29 cellular contexts compared by ENCODE assay signal in the genomic region with DNA sequence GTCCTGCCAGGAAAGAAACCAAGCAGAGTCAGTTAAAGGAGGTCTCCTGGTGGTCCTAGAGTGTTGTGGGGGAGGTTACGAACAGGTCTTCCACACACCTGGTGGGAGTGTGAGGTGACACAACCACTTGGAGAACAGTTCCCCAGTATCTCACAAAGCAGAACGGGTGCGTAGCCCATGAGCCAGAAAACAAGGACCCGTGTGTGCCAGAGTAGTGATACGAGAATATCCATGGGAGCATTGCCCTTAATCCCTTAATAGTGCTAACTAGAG. TPM values are rescaled to one million over a fixed set of nuclear protein-coding genes. Genes with fewer than 3 reads are reported as not detected.
"Had no signal": no experiment of that assay in that cellular context is flagged by ENCODE, and none has a peak within 500 bp of the region (broad histone marks: within the 10 kb centered on the region; RNA-seq: fewer than 3 reads in every experiment).

No MANE protein-coding gene starts in this region.

- H3K36me3 ChIP-seq: lower lobe of right lung, neutrophil, right atrium auricular region, right lobe of liver, suprapubic skin, thoracic aorta, tibial nerve, uterus had no signal

- FAIRE-seq: keratinocyte had no signal

- ATAC-seq: left cardiac atrium; lower lobe of right lung; mucosa of descending colon; naive thymus-derived CD4-positive, alpha-beta T cell; natural killer cell treated with Interleukin-12 subunit alpha and Interleukin-12 subunit beta and Interleukin-15 and Interleukin-18, amount 100 ng/mL, for 72 hours had no signal

- H3K36me3 Mint-ChIP-seq: naive thymus-derived CD4-positive, alpha-beta T cell; natural killer cell treated with Interleukin-12 subunit alpha and Interleukin-12 subunit beta and Interleukin-15 and Interleukin-18, amount 100 ng/mL, for 72 hours; type B pancreatic cell had no signal

- H2AFZ ChIP-seq: parathyroid adenoma had no signal

- H3K9me3 ChIP-seq: lower lobe of right lung, mucosa of descending colon, neutrophil, right atrium auricular region, right lobe of liver, suprapubic skin, thoracic aorta, tibial nerve, uterus had no signal

- H3K9me3 Mint-ChIP-seq: naive thymus-derived CD4-positive, alpha-beta T cell; natural killer cell treated with Interleukin-12 subunit alpha and Interleukin-12 subunit beta and Interleukin-15 and Interleukin-18, amount 100 ng/mL, for 72 hours; stimulated activated naive CD8-positive, alpha-beta T cell treated with anti-CD3 and anti-CD28 coated beads, Interleukin-15, Interleukin-2, amounts not matched to agents 100 ng/mL and 50 ng/mL, for 24 hours; type B pancreatic cell had no signal

- H3K4me3 Mint-ChIP-seq: naive thymus-derived CD4-positive, alpha-beta T cell; natural killer cell treated with Interleukin-12 subunit alpha and Interleukin-12 subunit beta and Interleukin-15 and Interleukin-18, amount 100 ng/mL, for 72 hours; stimulated activated naive CD8-positive, alpha-beta T cell treated with anti-CD3 and anti-CD28 coated beads, Interleukin-15, Interleukin-2, amounts not matched to agents 100 ng/mL and 50 ng/mL, for 24 hours; type B pancreatic cell had no signal

- H3K27ac ChIP-seq: lower lobe of right lung, neutrophil, parathyroid adenoma, right atrium auricular region, suprapubic skin, thoracic aorta, tibial nerve, uterus had no signal

- H3K27ac Mint-ChIP-seq: naive thymus-derived CD4-positive, alpha-beta T cell; natural killer cell treated with Interleukin-12 subunit alpha and Interleukin-12 subunit beta and Interleukin-15 and Interleukin-18, amount 100 ng/mL, for 72 hours; stimulated activated naive CD8-positive, alpha-beta T cell treated with anti-CD3 and anti-CD28 coated beads, Interleukin-15, Interleukin-2, amounts not matched to agents 100 ng/mL and 50 ng/mL, for 24 hours; type B pancreatic cell had no signal

- H3K4me1 ChIP-seq: parathyroid adenoma, right atrium auricular region, tibial nerve, uterus had no signal

- H3K27me3 ChIP-seq: right atrium auricular region, right lobe of liver, tibial nerve, uterus had no signal

- H3K4me2 ChIP-seq: smooth muscle cell had no signal

- H3K4me3 ChIP-seq: lower lobe of right lung, mucosa of descending colon, right atrium auricular region, right lobe of liver, smooth muscle cell, suprapubic skin, thoracic aorta, tibial nerve, uterus had no signal

- H3K4me1 Mint-ChIP-seq: naive thymus-derived CD4-positive, alpha-beta T cell had no signal

- DNase-seq: hippocampal formation; kidney glomerular epithelial cell; left cardiac atrium; lower lobe of right lung; mammary epithelial cell; mesendoderm; midbrain; mucosa of descending colon; naive thymus-derived CD4-positive, alpha-beta T cell; occipital lobe; right lobe of liver; stimulated activated CD4-positive, alpha-beta T cell treated with anti-CD3 and anti-CD28 coated beads, Interleukin-1b, Interleukin-23, amount 100 ng/mL, for 48 hours; stimulated activated CD4-positive, alpha-beta T cell treated with anti-CD3 and anti-CD28 coated beads, Interleukin-2, amount 100 ng/mL, for 48 hours; stimulated activated CD4-positive, alpha-beta T cell treated with anti-CD3 and anti-CD28 coated beads, Interleukin-4, amount 100 ng/mL, for 4 hours; stimulated activated naive CD4-positive, alpha-beta T cell; uterus had no signal

- H3K79me2 ChIP-seq: parathyroid adenoma had no signal

- H3K9ac ChIP-seq: parathyroid adenoma had no signal

RNA-seq across cellular contexts. Expression of gene CLDN5, which starts 21.7 kb away (rescaled TPM):
- total RNA-seq: mammary epithelial cell; natural killer cell treated with Interleukin-12 subunit alpha and Interleukin-12 subunit beta and Interleukin-15 and Interleukin-18, amount 100 ng/mL, for 72 hours; osteocyte; progenitor cell of endocrine pancreas; smooth muscle cell had no signal
- polyA plus RNA-seq: keratinocyte had no signal
